In genomic region chr17:77499699-77500435, GRCh38 we compare ENCODE assay signal across 15 cellular contexts.
A peak's percentile ranks its signal among the peaks of the same experiment; 100 is the strongest.
DNase-seq lines count a peak whose midpoint lies in the region; ATAC-seq, FAIRE-seq and TF ChIP-seq lines count a peak whose summit lies in the region.
"Had no signal": no experiment of that assay in that cellular context is flagged by ENCODE, and none has a peak within 500 bp of the region (broad histone marks: within the 10 kb centered on the region; RNA-seq: fewer than 3 reads in every experiment).

No MANE protein-coding gene starts in this region.

- no peak overlapping the region for H2AK5ac ChIP-seq in neuronal stem cell (ENCODE audit: low read depth, low read length)

- H3K9me2 ChIP-seq in GM23338 (ENCODE audit: insufficient read depth), result no peaks in the 10 kb centered on the region

- H2BK120ac ChIP-seq in neuronal stem cell (ENCODE audit: low read depth, low read length), result no peak overlapping the region

- H2BK12ac ChIP-seq in neuronal stem cell (ENCODE audit: low read length), result no peak overlapping the region

- H3K4me3 Mint-ChIP-seq in CD8-positive, alpha-beta T cell, result no peak overlapping the region
- H3K4me3 Mint-ChIP-seq in GM23338, result no peak overlapping the region
- H3K4me3 Mint-ChIP-seq in chondrocyte (ENCODE audit: unreplicated experiment), result no peak overlapping the region

- H3K79me2 ChIP-seq in GM23338 (replicated peaks; ENCODE audit: insufficient read depth), result no peaks in the 10 kb centered on the region

- H3K4me2 ChIP-seq in GM23338, result no peak overlapping the region
- no peak overlapping the region for H3K4me2 ChIP-seq in neuronal stem cell (ENCODE audit: insufficient read depth, low read length, poor library complexity, severe bottlenecking)

- no peak for TF ChIP-seq CTCF in CD8-positive, alpha-beta T cell (IDR thresholded peaks at IDR 0.05)
- TF ChIP-seq CTCF in GM23338 (conservative IDR thresholded peaks at IDR 0.05; ENCODE audit: low read depth in 2 of 2), result no peak
- no peak for TF ChIP-seq CTCF in chondrocyte (IDR thresholded peaks at IDR 0.05)

- peak overlapping the region; percentile 57 for H2BK5ac ChIP-seq in neuronal stem cell (ENCODE audit: low read length)

- H2AFZ ChIP-seq in GM23338 (no peak overlapping the region), neuronal stem cell (ENCODE audit: low read length) (no peak overlapping the region)

- H3K36me3 ChIP-seq in CD8-positive, alpha-beta T cell (ENCODE audit: insufficient read depth, low read length), result peaks cover 47% of the 10 kb centered on the region
- H3K36me3 ChIP-seq in GM23338 (ENCODE audit: insufficient read depth) (peaks cover 3% of the 10 kb centered on the region; the same call in 1 of the 2 replicates), neuronal stem cell (replicated peaks in 1 of 2; ENCODE audit: control insufficient read depth in 2 of 2, insufficient read depth in 2 of 2, low read length in 2 of 2) (peaks cover 26 to 62% of the 10 kb centered on the region in 2 donors)

- no peak overlapping the region for H3K9ac ChIP-seq in neuronal stem cell (ENCODE audit: low read depth, low read length, poor library complexity)

- H3K4me1 ChIP-seq in CD8-positive, alpha-beta T cell (ENCODE audit: insufficient read depth, low read length), result peaks cover 5% of the 10 kb centered on the region
- H3K4me1 ChIP-seq in GM23338 (ENCODE audit: insufficient read depth), result peaks cover 10% of the 10 kb centered on the region
- H3K4me1 ChIP-seq in neuronal stem cell (ENCODE audit: control insufficient read depth in 2 of 2, insufficient read depth in 1 of 2, low read depth in 1 of 2, low read length in 2 of 2), result peaks cover 0 to 1% of the 10 kb centered on the region in 2 donors
- H3K4me1 ChIP-seq: psoas muscle had no signal

- peak overlapping the region; percentile 9 for H3K14ac ChIP-seq in neuronal stem cell (ENCODE audit: low read length)

- peak overlapping the region; percentile 49 for H3K27ac Mint-ChIP-seq in CD8-positive, alpha-beta T cell
- H3K27ac Mint-ChIP-seq in GM23338 (peak overlapping the region; percentile 59), chondrocyte (ENCODE audit: unreplicated experiment) (no peak overlapping the region)

- no peaks in the 10 kb centered on the region for H4K20me1 ChIP-seq in GM23338 (replicated peaks; ENCODE audit: insufficient read depth)

- H3K23ac ChIP-seq in neuronal stem cell (ENCODE audit: low read depth, low read length, poor library complexity), result peak overlapping the region; percentile 6

- FAIRE-seq in urothelium cell line (lab: Jason Lieb, UNC), result no peak
- FAIRE-seq: endometrium had no signal

- H3K36me3 Mint-ChIP-seq in CD8-positive, alpha-beta T cell, result peaks cover 52% of the 10 kb centered on the region
- H3K36me3 Mint-ChIP-seq in GM23338 (ENCODE audit: low read depth) (peaks cover 41% of the 10 kb centered on the region), chondrocyte (ENCODE audit: low read depth) (peaks cover 19% of the 10 kb centered on the region)

- no CpG with 5 or more reads among the region's 14 CpGs for WGBS in neuronal stem cell (ENCODE audit: extremely low coverage in 2 of 2, insufficient read length in 2 of 2, insufficient replicate concordance in 1 of 2), 2 donors

- no peak overlapping the region for H3K27ac ChIP-seq in CD8-positive, alpha-beta T cell (ENCODE audit: low read depth, low read length)
- H3K27ac ChIP-seq in GM23338 (ENCODE audit: low read depth) (no peak overlapping the region), neuronal stem cell (replicated peaks; ENCODE audit: low read length) (no peak overlapping the region)
- H3K27ac ChIP-seq: C4-2B, psoas muscle had no signal

- H4K91ac ChIP-seq in neuronal stem cell (ENCODE audit: low read depth, low read length, poor library complexity), result peak overlapping the region; percentile 53

- no peaks in the 10 kb centered on the region for H3K9me3 Mint-ChIP-seq in CD8-positive, alpha-beta T cell
- H3K9me3 Mint-ChIP-seq in GM23338 (peaks cover 5% of the 10 kb centered on the region; the same call in 2 of the 3 replicates), chondrocyte (ENCODE audit: low read depth) (no peaks in the 10 kb centered on the region)

- H3K4me1 Mint-ChIP-seq in CD8-positive, alpha-beta T cell (ENCODE audit: low read depth), result peaks cover 5% of the 10 kb centered on the region
- H3K4me1 Mint-ChIP-seq in GM23338 (peaks cover 14% of the 10 kb centered on the region), chondrocyte (ENCODE audit: low read depth) (peaks cover 3% of the 10 kb centered on the region)

- H3K4me3 ChIP-seq in CD8-positive, alpha-beta T cell (ENCODE audit: low read depth, low read length), result no peak overlapping the region
- H3K4me3 ChIP-seq in GM23338 (no peak overlapping the region), neuronal stem cell (ENCODE audit: low read length in 2 of 2) (no peak overlapping the region)
- H3K4me3 ChIP-seq: psoas muscle had no signal

- H3K79me1 ChIP-seq in neuronal stem cell (ENCODE audit: low read depth, low read length), result peaks cover 8% of the 10 kb centered on the region

- intact Hi-C loops in CD8-positive, alpha-beta T cell (cut with DNase I, micrococcal nuclease), result loop anchor here in 1 of 2 experiments (10.0 kb wide), 1 partner anchor 405 kb away; no protein-coding TSS in a partner anchor

- no peaks in the 10 kb centered on the region for H3K27me3 Mint-ChIP-seq in CD8-positive, alpha-beta T cell (ENCODE audit: low read depth)
- peaks cover 23% of the 10 kb centered on the region for H3K27me3 Mint-ChIP-seq in GM23338 (ENCODE audit: insufficient read depth, low read depth, poor library complexity)
- no peaks in the 10 kb centered on the region for H3K27me3 Mint-ChIP-seq in chondrocyte (ENCODE audit: low read depth)

- peak overlapping the region; percentile 87 for H3K18ac ChIP-seq in neuronal stem cell (ENCODE audit: low read length)

- H2BK15ac ChIP-seq in neuronal stem cell (ENCODE audit: low read length), result no peak overlapping the region

- no peaks in the 10 kb centered on the region for H3F3A ChIP-seq in GM23338 (replicated peaks; ENCODE audit: low read depth)

- CTCF ChIA-PET in CD8-positive, alpha-beta T cell (lab: Charles Lee), result interaction anchor here (1.5 to 2.2 kb wide), 2 partner anchors 18 to 168 kb away, joined by 4 to 7 read pairs; no protein-coding TSS in a partner anchor

- no peaks in the 10 kb centered on the region for H3K27me3 ChIP-seq in CD8-positive, alpha-beta T cell (ENCODE audit: insufficient read depth, low read length)
- H3K27me3 ChIP-seq in GM23338 (ENCODE audit: insufficient read depth) (no peaks in the 10 kb centered on the region), neuronal stem cell (ENCODE audit: control insufficient read depth in 3 of 3, insufficient read depth in 3 of 3, low read depth in 1 of 3, low read length in 3 of 3) (no peaks in the 10 kb centered on the region)

- no peak for ATAC-seq in CD8-positive, alpha-beta T cell
- no peak for ATAC-seq in GM23338
- ATAC-seq in HG03469 (IDR thresholded peaks at IDR 0.05; ENCODE audit: unreplicated experiment), result no peak
- ATAC-seq: activated CD4-positive, CD25-positive, alpha-beta regulatory T cell treated with anti-CD3 and anti-CD28 coated beads, Interleukin-2, amount 50 U/mL, for 24 hours; psoas muscle had no signal

- no peaks in the 10 kb centered on the region for H3K9me3 ChIP-seq in CD8-positive, alpha-beta T cell (ENCODE audit: low read length)
- no peaks in the 10 kb centered on the region for H3K9me3 ChIP-seq in neuronal stem cell (replicated peaks in 1 of 2; ENCODE audit: control insufficient read depth in 2 of 2, insufficient read depth in 1 of 2, low read depth in 1 of 2, low read length in 2 of 2)
- H3K9me3 ChIP-seq: psoas muscle had no signal

- H3K4ac ChIP-seq in neuronal stem cell (ENCODE audit: low read length), result no peak overlapping the region

- H4K8ac ChIP-seq in neuronal stem cell (ENCODE audit: low read depth, low read length), result peak overlapping the region; percentile 4

- DNase-seq in CD8-positive, alpha-beta T cell, result peak in 2 of 7 experiments; percentile 17 to 47
- no peak for DNase-seq in GM23338 (ENCODE audit: low spot score)
- peak; percentile 67 for DNase-seq in chondrocyte (ENCODE audit: low spot score)
- DNase-seq in neuronal stem cell (ENCODE audit: low spot score), result no peak
- DNase-seq in urothelium cell line (ENCODE audit: low spot score), result no peak
- no peak for DNase-seq in EL
- DNase-seq: activated gamma-delta T cell, KBM-7, NCI-H345, trophoblast cell had no signal

- POLR2A ChIA-PET in CD8-positive, alpha-beta T cell (lab: Charles Lee), result interaction anchor here (1.0 kb wide), 1 partner anchor 42 kb away, joined by 3 read pairs; no protein-coding TSS in a partner anchor

TF ChIP-seq in GM23338, 12 proteins besides CTCF, POLR2A, EP300 and RAD21 (continues in another document):
- TF ChIP-seq EZH2 (IDR thresholded peaks at IDR 0.05; ENCODE audit: low read depth, unreplicated experiment) (no peak), ZNF331 (CRISPR knock-in tag; IDR thresholded peaks at IDR 0.05; ENCODE audit: low read depth) (no peak), ZNF114 (CRISPR knock-in tag; IDR thresholded peaks at IDR 0.05) (no peak)
